Comparison of ENCODE assay signal across 23 cellular contexts in genomic region chr18:61348230-61348629, GRCh38. TPM values are rescaled to one million over a fixed set of nuclear protein-coding genes. Genes with fewer than 3 reads are reported as not detected.
"Had no signal": no experiment of that assay in that cellular context is flagged by ENCODE, and none has a peak within 500 bp of the region (broad histone marks: within the 10 kb centered on the region; RNA-seq: fewer than 3 reads in every experiment).

No MANE protein-coding gene starts in this region.

- DNase-seq: activated B cell treated with CpG ODN at 0.5 μM for 24 hours; activated CD4-positive, alpha-beta T cell treated with anti-CD3 and anti-CD28 coated beads for 36 hours; activated CD4-positive, alpha-beta T cell treated with anti-CD3 and anti-CD28 coated beads, Interleukin-2, amount 50 U/mL, for 4 hours; activated CD8-positive, alpha-beta memory T cell treated with anti-CD3 and anti-CD28 coated beads for 24 hours; activated CD8-positive, alpha-beta memory T cell treated with anti-CD3 and anti-CD28 coated beads, Interleukin-2, amount 50 U/mL, for 4 hours; activated naive CD4-positive, alpha-beta T cell; activated T-cell treated with anti-CD3 and anti-CD28 coated beads, Interleukin-2, amount 50 U/mL, for 24 hours; amniotic stem cell; colonic mucosa; hypothalamus; mesenchymal stem cell; natural killer cell; sigmoid colon; spleen; stimulated activated CD4-positive, alpha-beta T cell treated with anti-CD3 and anti-CD28 coated beads, Interleukin-4, amount 100 ng/mL, for 1 hour; stimulated activated naive CD8-positive, alpha-beta T cell treated with anti-CD3 and anti-CD28 coated beads, Interleukin-15, Interleukin-2, amounts not matched to agents 100 U/mL and 50 U/mL, for 24 hours; T-helper 9 cell; upper lobe of right lung had no signal

- H3K4me3 ChIP-seq: colonic mucosa, esophagus muscularis mucosa, sigmoid colon, spleen, upper lobe of right lung had no signal

- H3K27me3 ChIP-seq: colonic mucosa, esophagus muscularis mucosa, sigmoid colon, upper lobe of right lung had no signal

- H3K9me3 ChIP-seq: colonic mucosa, esophagus muscularis mucosa, sigmoid colon, spleen, upper lobe of right lung had no signal

- H3K4me1 ChIP-seq: colonic mucosa, esophagus muscularis mucosa, sigmoid colon, spleen, upper lobe of right lung had no signal

- H3K36me3 ChIP-seq: colonic mucosa, esophagus muscularis mucosa, sigmoid colon, spleen, upper lobe of right lung had no signal

- H3K27ac ChIP-seq: colonic mucosa, esophagus muscularis mucosa, sigmoid colon, spleen, upper lobe of right lung had no signal

RNA-seq across cellular contexts. Expression of gene CDH20, which starts 15.0 kb away (rescaled TPM):
- total RNA-seq: bronchial epithelial cell; colonic mucosa; osteoblast; renal cortical epithelial cell; spleen; T-helper 1 cell treated with Interleukin-12 subunit alpha and Interleukin-12 subunit beta and Interleukin-4 antibody, amounts not matched to agents 30 ng/mL and 1 ng/mL, for 36 hours had no signal
